Comparison of ENCODE assay signal across 12 cellular contexts in the genomic region with DNA sequence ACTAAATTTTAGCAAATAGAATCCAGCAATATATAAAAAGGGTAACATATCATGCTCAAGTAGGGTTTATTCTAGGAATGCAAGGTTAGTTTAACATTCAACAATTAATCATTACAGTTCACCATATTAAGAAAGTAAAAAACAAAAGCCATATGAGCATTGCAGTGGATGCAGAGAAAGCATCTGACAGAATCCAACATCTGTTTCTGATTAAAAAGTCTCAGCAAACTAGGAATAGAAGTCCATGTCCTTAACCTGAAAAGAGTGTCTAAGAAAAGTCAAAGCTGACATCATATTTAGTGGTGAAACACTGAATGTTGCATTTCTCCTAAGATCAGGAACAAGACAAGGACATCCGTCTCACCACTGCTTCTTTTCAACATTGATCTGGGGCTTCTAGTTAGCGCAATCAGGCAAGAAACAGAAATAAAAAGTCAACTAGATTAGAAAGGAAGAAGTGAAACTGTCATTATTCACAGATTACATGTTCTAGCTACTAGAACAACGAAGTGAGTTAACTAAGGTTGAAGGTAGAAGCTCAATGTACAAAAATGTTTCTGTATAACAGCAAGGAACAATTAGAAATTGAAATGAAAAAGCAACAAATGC. TPM values are rescaled to one million over a fixed set of nuclear protein-coding genes. Genes with fewer than 3 reads are reported as not detected.
DNase-seq lines count a peak whose midpoint lies in the region; ATAC-seq and TF ChIP-seq lines count a peak whose summit lies in the region.
"Had no signal": no experiment of that assay in that cellular context is flagged by ENCODE, and none has a peak within 500 bp of the region (broad histone marks: within the 10 kb centered on the region; RNA-seq: fewer than 3 reads in every experiment).

No MANE protein-coding gene starts in this region.

- ATAC-seq in GM18858 (IDR thresholded peaks at IDR 0.05; ENCODE audit: unreplicated experiment) (peak; percentile 79), HG03521 (IDR thresholded peaks at IDR 0.05; ENCODE audit: unreplicated experiment) (peak; percentile 81)

- H3K4me3 ChIP-seq in GM23248 (no peak overlapping the region), fibroblast of the aortic adventitia (ENCODE audit: low read depth, low read length) (no peak overlapping the region)

- in situ Hi-C loops in GM23248 (cut with MboI), result no loop called here

- WGBS in GM23248 (ENCODE audit: low coverage in 1 of 2, low lambda C conversion rate in 2 of 2, missing lambda C conversion rate in 2 of 2), 2 experiments, result 98 to 100% methylated on average over 3 of the region's 3 CpGs

- peaks cover 10% of the 10 kb centered on the region; the same call in 1 of the 2 replicates for H3K36me3 ChIP-seq in GM23248 (ENCODE audit: low read depth)

- H3K4me1 ChIP-seq in GM23248 (ENCODE audit: insufficient read depth), result peaks cover 5% of the 10 kb centered on the region; the same call in 1 of the 2 replicates

- H2AFZ ChIP-seq in GM23248, result no peak overlapping the region

- DNase-seq in GM23248 (peak; percentile 17), fibroblast of the aortic adventitia (ENCODE audit: low read depth) (peak; percentile 15), NCI-H226 (no peak), RWPE1 (ENCODE audit: low spot score) (no peak)
- no peak for DNase-seq in activated naive CD4-positive, alpha-beta T cell (lab: John Stamatoyannopoulos, UW)
- DNase-seq in activated naive CD4-positive, alpha-beta T cell treated with Interleukin-2 at 50 U/mL for 16 hours, result no peak
- DNase-seq: activated T-cell treated with anti-CD3 and anti-CD28 coated beads, Interleukin-2, amount 50 U/mL, for 24 hours; NCI-H446 treated with DMSO at 0.1 percent for 48 hours; stimulated activated naive CD4-positive, alpha-beta T cell treated with Interleukin-2 at 50 U/mL for 16 hours had no signal

- H3K27ac ChIP-seq in GM23248, result no peak overlapping the region
- no peak overlapping the region for H3K27ac ChIP-seq in RWPE1
- H3K27ac ChIP-seq: KMS-11 had no signal

- CTCF ChIA-PET in RWPE1 (lab: Yijun Ruan, JAX), result no interaction called here

- no peaks in the 10 kb centered on the region for H3K9me3 ChIP-seq in GM23248 (ENCODE audit: low read depth)

- H3K9me2 ChIP-seq in GM23248 (ENCODE audit: insufficient read depth), result no peaks in the 10 kb centered on the region

- no peak overlapping the region for H3K4me2 ChIP-seq in GM23248 (ENCODE audit: unreplicated experiment)
- H3K4me2 ChIP-seq: KMS-11 had no signal

- POLR2A ChIA-PET in RWPE1 (lab: Yijun Ruan, JAX; ENCODE audit: low non-redundant PET), result no interaction called here

- H3K79me2 ChIP-seq in GM23248 (ENCODE audit: insufficient read depth), result no peaks in the 10 kb centered on the region

- no peaks in the 10 kb centered on the region for H4K20me1 ChIP-seq in GM23248 (ENCODE audit: insufficient read depth)

- no peak for TF ChIP-seq CTCF in fibroblast of the aortic adventitia (IDR thresholded peaks at IDR 0.05; ENCODE audit: insufficient read depth, low read length)
- no peak for TF ChIP-seq CTCF in RWPE1 (conservative IDR thresholded peaks at IDR 0.05; ENCODE audit: low read depth)

- H3F3A ChIP-seq in GM23248 (ENCODE audit: insufficient read depth), result peaks cover 21% of the 10 kb centered on the region

- H3K27me3 ChIP-seq in GM23248 (replicated peaks; ENCODE audit: insufficient read depth), result no peaks in the 10 kb centered on the region

- no peak overlapping the region for H3K9ac ChIP-seq in GM23248
- H3K9ac ChIP-seq: KMS-11 had no signal

RNA-seq across cellular contexts. Expression of a gene that starts 49.3 kb away (rescaled TPM):
- 18.0 and 21.7 TPM in 2 replicates for total RNA-seq in GM23248 (2014; rRNA removed; shearing (Covaris generic))
- 21.5 and 23.2 TPM in 2 replicates for polyA plus RNA-seq in GM23248 (2016; fragmentation: Nextera tagmentation; extraction: Ambion mirVana)
- total RNA-seq in fibroblast of the aortic adventitia (ENCODE audit: low replicate concordance), result 36.7 and 78.7 TPM in 2 replicates

Comparison
In these comparisons a context has a peak if more than half of its experiments do, and no peak if none do; other contexts are left out.
1. DNase-seq: peak in GM23248 (single experiment) and fibroblast of the aortic adventitia (single experiment); none in NCI-H226 (single experiment), RWPE1 (single experiment), activated naive CD4-positive, alpha-beta T cell (0 of 4) and activated naive CD4-positive, alpha-beta T cell treated with Interleukin-2 at 50 U/mL for 16 hours (single experiment).